20 cellular contexts compared by ENCODE assay signal in the genomic region with DNA sequence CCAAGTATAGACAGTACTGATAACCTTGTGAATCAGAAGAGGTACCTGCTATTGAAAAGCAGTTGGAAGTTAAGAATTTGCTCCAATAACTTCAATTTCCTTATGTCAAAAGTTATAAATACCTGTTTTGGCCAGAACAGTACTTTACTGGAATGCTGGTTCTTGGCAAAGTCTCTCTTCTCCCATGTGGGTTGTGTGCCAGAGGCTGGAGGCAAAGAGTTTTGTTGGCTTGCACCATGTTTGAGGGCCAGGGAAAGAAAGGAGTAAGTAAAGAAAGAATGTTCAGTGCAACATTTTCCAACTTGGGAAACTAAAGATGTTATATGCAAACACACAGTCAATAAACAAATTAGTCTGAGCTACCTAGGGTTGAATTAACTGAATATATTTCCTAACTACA.
"Had no signal": no experiment of that assay in that cellular context is flagged by ENCODE, and none has a peak within 500 bp of the region (broad histone marks: within the 10 kb centered on the region; RNA-seq: fewer than 3 reads in every experiment).

No MANE protein-coding gene starts in this region.

- H3K4me1 Mint-ChIP-seq: activated CD4-positive, alpha-beta T cell treated with anti-CD3 and anti-CD28 coated beads for 36 hours; immature natural killer cell; stimulated activated naive B cell treated with anti-CD40 and anti-IgM and Interleukin-4, amounts not matched to agents 10 μg/mL and 1 μg/mL and 100 μg/mL, for 72 hours had no signal

- H3K4me3 Mint-ChIP-seq: activated CD4-positive, alpha-beta memory T cell treated with anti-CD3 and anti-CD28 coated beads for 36 hours; activated CD4-positive, alpha-beta T cell treated with anti-CD3 and anti-CD28 coated beads for 36 hours; activated naive CD8-positive, alpha-beta T cell; activated T-cell treated with anti-CD3 and anti-CD28 coated beads, Interleukin-2, amount 50 U/mL, for 72 hours; immature natural killer cell; nephron; stimulated activated naive B cell treated with anti-CD40 and anti-IgM and Interleukin-4, amounts not matched to agents 10 μg/mL and 1 μg/mL and 100 μg/mL, for 72 hours; T-helper 1 cell treated with Interleukin-12 subunit alpha and Interleukin-12 subunit beta and Interleukin-4 antibody, amounts not matched to agents 30 μg/mL and 1 μg/mL, for 36 hours had no signal

- H3K36me3 Mint-ChIP-seq: activated CD4-positive, alpha-beta memory T cell treated with anti-CD3 and anti-CD28 coated beads for 36 hours; activated naive CD8-positive, alpha-beta T cell; immature natural killer cell; stimulated activated naive B cell treated with anti-CD40 and anti-IgM and Interleukin-4, amounts not matched to agents 10 μg/mL and 1 μg/mL and 100 μg/mL, for 72 hours had no signal

- H3K9me3 Mint-ChIP-seq: activated CD4-positive, alpha-beta memory T cell treated with anti-CD3 and anti-CD28 coated beads for 36 hours; activated T-cell treated with anti-CD3 and anti-CD28 coated beads, Interleukin-2, amount 50 U/mL, for 72 hours; nephron; stimulated activated naive B cell treated with anti-CD40 and anti-IgM and Interleukin-4, amounts not matched to agents 10 μg/mL and 1 μg/mL and 100 μg/mL, for 72 hours; T-helper 1 cell treated with Interleukin-12 subunit alpha and Interleukin-12 subunit beta and Interleukin-4 antibody, amounts not matched to agents 30 μg/mL and 1 μg/mL, for 36 hours had no signal

- H3K27ac ChIP-seq: cardiac muscle cell, esophagus squamous epithelium, heart left ventricle, right atrium auricular region, transverse colon, vagina had no signal

- H3K9me3 ChIP-seq: esophagus squamous epithelium, heart left ventricle, right atrium auricular region, transverse colon, vagina had no signal

- H3K4me1 ChIP-seq: esophagus squamous epithelium, right atrium auricular region, transverse colon, vagina had no signal

- H3K27me3 ChIP-seq: cardiac muscle cell, esophagus squamous epithelium, heart left ventricle, right atrium auricular region, transverse colon, vagina had no signal

- H3K27ac Mint-ChIP-seq: activated CD4-positive, alpha-beta memory T cell treated with anti-CD3 and anti-CD28 coated beads for 36 hours; activated CD4-positive, alpha-beta T cell treated with anti-CD3 and anti-CD28 coated beads for 36 hours; activated naive CD8-positive, alpha-beta T cell; activated T-cell treated with anti-CD3 and anti-CD28 coated beads, Interleukin-2, amount 50 U/mL, for 72 hours; immature natural killer cell; nephron; stimulated activated naive B cell treated with anti-CD40 and anti-IgM and Interleukin-4, amounts not matched to agents 10 μg/mL and 1 μg/mL and 100 μg/mL, for 72 hours; T-helper 1 cell treated with Interleukin-12 subunit alpha and Interleukin-12 subunit beta and Interleukin-4 antibody, amounts not matched to agents 30 μg/mL and 1 μg/mL, for 36 hours had no signal

- H3K36me3 ChIP-seq: cardiac muscle cell, esophagus squamous epithelium, right atrium auricular region, transverse colon, vagina had no signal

- ATAC-seq: activated CD4-positive, alpha-beta T cell treated with anti-CD3 and anti-CD28 coated beads for 36 hours; activated T-cell treated with anti-CD3 and anti-CD28 coated beads, Interleukin-2, amount 50 U/mL, for 72 hours; heart left ventricle; stimulated activated naive B cell treated with anti-CD40 and anti-IgM and Interleukin-4, amounts not matched to agents 10 μg/mL and 1 μg/mL and 100 μg/mL, for 72 hours had no signal

- DNase-seq: activated CD4-positive, alpha-beta memory T cell treated with anti-CD3 and anti-CD28 coated beads for 36 hours; activated CD4-positive, alpha-beta T cell treated with anti-CD3 and anti-CD28 coated beads for 36 hours; activated gamma-delta T cell treated with Interleukin-2 at 50 U/mL for 16 hours; activated T-cell treated with anti-CD3 and anti-CD28 coated beads, Interleukin-2, amount 50 U/mL, for 72 hours; amygdala; esophagus squamous epithelium; foreskin melanocyte; heart left ventricle; immature natural killer cell; nucleus accumbens; stimulated activated CD4-positive, alpha-beta T cell treated with anti-CD3 and anti-CD28 coated beads, Interleukin-15, amount 100 ng/mL, for 24 hours; stimulated activated CD4-positive, alpha-beta T cell treated with anti-CD3 and anti-CD28 coated beads, Interleukin-4, amount 100 ng/mL, for 1 hour; stimulated activated naive B cell treated with anti-CD40 and anti-IgM and Interleukin-4, amounts not matched to agents 10 μg/mL and 1 μg/mL and 100 μg/mL, for 72 hours; transverse colon had no signal

- H3K4me3 ChIP-seq: cardiac muscle cell, esophagus squamous epithelium, heart left ventricle, right atrium auricular region, transverse colon, vagina had no signal
